26 cellular contexts compared by ENCODE assay signal in genomic region chr15:32982001-32982400, GRCh38.
DNase-seq lines count a peak whose midpoint lies in the region; TF ChIP-seq lines count a peak whose summit lies in the region.
"Had no signal": no experiment of that assay in that cellular context is flagged by ENCODE, and none has a peak within 500 bp of the region (broad histone marks: within the 10 kb centered on the region; RNA-seq: fewer than 3 reads in every experiment).

No MANE protein-coding gene starts in this region.

- H3K4me3 ChIP-seq in BJ (ENCODE audit: low read depth, low read length) (no peak overlapping the region), HFF-Myc (replicated peaks; ENCODE audit: low read depth, low read length) (no peak overlapping the region), fibroblast of mammary gland (ENCODE audit: control insufficient read depth, low read depth, low read length) (no peak overlapping the region), A673 (ENCODE audit: low read depth, low read length, poor library complexity, severe bottlenecking) (no peak overlapping the region)
- H3K4me3 ChIP-seq: BLaER1 treated with 17β-estradiol and CSF1 and Interleukin-3, amounts not matched to agents 10 nM and 100 nM; K562 had no signal

- CTCF ChIA-PET in BJ (lab: Yijun Ruan, JAX): interaction anchor here (0.6 to 4.3 kb wide), 4 partner anchors 138 to 332 kb away, joined by 3 to 17 read pairs (median 4); no protein-coding TSS in a partner anchor
- CTCF ChIA-PET in A673 (lab: Charles Lee): no interaction called here

- H3K36me3 ChIP-seq in BJ (ENCODE audit: control insufficient read depth, insufficient read depth, low read length) (no peaks in the 10 kb centered on the region), A673 (ENCODE audit: insufficient read depth, low read length, poor library complexity, severe bottlenecking) (no peaks in the 10 kb centered on the region)

- POLR2A ChIA-PET in BJ (lab: Charles Lee) (interaction anchor here (0.6 kb wide), 1 partner anchor 46 kb away, joined by 3 read pairs; no protein-coding TSS in a partner anchor), A673 (lab: Charles Lee; ENCODE audit: low non-redundant PET) (no interaction called here)

- no TSS peak for BruUV-seq in A673 (replicated peaks; lab: Mats Ljungman, UMichigan)

- intact Hi-C loops in A673 (cut with micrococcal nuclease; ENCODE audit: unreplicated experiment): no loop called here

- TF ChIP-seq CTCF in BJ (IDR thresholded peaks at IDR 0.05; ENCODE audit: insufficient read depth, low read depth, low read length) (no peak), HFF-Myc (IDR thresholded peaks at IDR 0.05; ENCODE audit: low read depth, low read length, missing control alignments) (no peak), fibroblast of mammary gland (conservative IDR thresholded peaks at IDR 0.05; ENCODE audit: control insufficient read depth, insufficient read depth, low read depth, low read length) (no peak), A673 (conservative IDR thresholded peaks at IDR 0.05; ENCODE audit: low read depth, low read length) (no peak)

- no peaks in the 10 kb centered on the region for H3K9me3 ChIP-seq in A673 (ENCODE audit: low read depth, low read length, poor library complexity, severe bottlenecking)
- H3K9me3 ChIP-seq: BLaER1 treated with 17β-estradiol and CSF1 and Interleukin-3, amounts not matched to agents 10 nM and 100 nM had no signal

- H3K27ac ChIP-seq in A673 (ENCODE audit: low read depth, low read length, poor library complexity, severe bottlenecking): no peak overlapping the region
- H3K27ac ChIP-seq: 22Rv1; BLaER1 treated with 17β-estradiol and CSF1 and Interleukin-3, amounts not matched to agents 10 nM and 100 nM; HL-60 had no signal

- DNase-seq in BJ (ENCODE audit: low read depth): peak; percentile 14
- peak; percentile 22 for DNase-seq in HFF-Myc (ENCODE audit: extremely low read depth, low read depth)
- DNase-seq in RPMI7951 (ENCODE audit: low read depth): peak; percentile 67
- DNase-seq in fibroblast of mammary gland (ENCODE audit: low read depth): peak; percentile 16
- no peak for DNase-seq in DMS79 (lab: John Stamatoyannopoulos, UW)
- no peak for DNase-seq in activated CD8-positive, alpha-beta memory T cell treated with anti-CD3 and anti-CD28 coated beads, Interleukin-2, amount 50 U/mL, for 4 hours
- no peak for DNase-seq in foreskin melanocyte
- DNase-seq in A673 (ENCODE audit: low spot score): no peak
- DNase-seq: ACHN; CD4-positive, alpha-beta T cell; COR-L47; GOT3; Kasumi-1; MV-4-11; NCI-H1105; NCI-H146; NCI-H1930; NCI-H2107; NCI-H446 treated with DMSO at 0.1 percent for 48 hours; NCI-H69; SHP77 treated with DMSO at 0.1 percent for 48 hours; SW 1271 had no signal

- H3K4me1 ChIP-seq in A673 (ENCODE audit: insufficient read depth, low read length, poor library complexity, severe bottlenecking): peaks cover 2% of the 10 kb centered on the region
- H3K4me1 ChIP-seq: BLaER1 treated with 17β-estradiol and CSF1 and Interleukin-3, amounts not matched to agents 10 nM and 100 nM had no signal

- no peaks in the 10 kb centered on the region for H3K27me3 ChIP-seq in BJ (ENCODE audit: control insufficient read depth, insufficient read depth, low read length)
- H3K27me3 ChIP-seq in A673 (replicated peaks; ENCODE audit: insufficient read depth, low read depth, low read length, poor library complexity): peaks cover 7% of the 10 kb centered on the region
- H3K27me3 ChIP-seq: BLaER1 treated with 17β-estradiol and CSF1 and Interleukin-3, amounts not matched to agents 10 nM and 100 nM had no signal

Comparison
In these comparisons a context has a peak if more than half of its experiments do, and no peak if none do; other contexts are left out.
1. DNase-seq: peak in BJ (single experiment), HFF-Myc (single experiment), RPMI7951 (single experiment) and fibroblast of mammary gland (single experiment); none in DMS79 (single experiment), activated CD8-positive, alpha-beta memory T cell treated with anti-CD3 and anti-CD28 coated beads, Interleukin-2, amount 50 U/mL, for 4 hours (single experiment), foreskin melanocyte (single experiment) and A673 (single experiment).